Comparison of ENCODE assay signal across 22 cellular contexts in the genomic region with DNA sequence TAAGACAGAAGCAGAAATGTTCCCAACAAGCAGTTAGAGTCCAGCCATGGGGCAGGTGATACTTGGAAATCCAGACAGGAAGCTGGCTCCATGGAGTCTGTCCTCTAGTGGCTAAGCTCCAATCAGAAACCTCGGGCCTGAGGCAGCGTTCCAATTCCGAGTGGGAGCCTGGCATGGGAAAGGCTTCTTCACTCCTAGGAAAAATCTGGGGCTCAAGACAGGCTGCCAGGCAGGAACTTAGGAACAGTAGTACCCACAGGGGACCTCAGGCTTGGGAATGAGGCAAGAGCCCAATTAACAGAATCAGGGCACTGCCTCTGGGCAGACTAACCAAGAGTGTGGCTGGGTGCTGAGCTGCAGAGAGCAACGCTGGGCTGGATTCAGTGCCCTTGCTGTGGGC. TPM values are rescaled to one million over a fixed set of nuclear protein-coding genes. Genes with fewer than 3 reads are reported as not detected.
DNase-seq lines count a peak whose midpoint lies in the region; ATAC-seq and TF ChIP-seq lines count a peak whose summit lies in the region.
"Had no signal": no experiment of that assay in that cellular context is flagged by ENCODE, and none has a peak within 500 bp of the region (broad histone marks: within the 10 kb centered on the region; RNA-seq: fewer than 3 reads in every experiment).

No MANE protein-coding gene starts in this region.

- TF ChIP-seq CTCF in A673 (conservative IDR thresholded peaks at IDR 0.05; ENCODE audit: low read depth, low read length) = no peak

- POLR2A ChIA-PET in A673 (lab: Charles Lee; ENCODE audit: low non-redundant PET) = interaction anchor here (0.5 kb wide), 1 partner anchor 278 kb away, joined by 3 read pairs; no protein-coding TSS in a partner anchor

- ATAC-seq in HG02938 (IDR thresholded peaks at IDR 0.05; ENCODE audit: unreplicated experiment) (no peak), GM18498 (IDR thresholded peaks at IDR 0.05; ENCODE audit: unreplicated experiment) (no peak)
- ATAC-seq: pancreas, T-helper 17 cell had no signal

- no peak overlapping the region for H3K4me3 ChIP-seq in A673 (ENCODE audit: low read depth, low read length, poor library complexity, severe bottlenecking)
- H3K4me3 ChIP-seq: BLaER1, pancreas, skin epidermis had no signal

- DNase-seq in NCI-H1092 treated with DMSO at 0.1 percent for 48 hours (lab: John Stamatoyannopoulos, UW) = peak; percentile 82
- DNase-seq in NCI-H2196 (lab: John Stamatoyannopoulos, UW; ENCODE audit: unreplicated experiment) = peak; percentile 70
- DNase-seq in head of caudate nucleus = peak in 33 of 42 donors; percentile 6 to 76 (median 42)
- DNase-seq in putamen (ENCODE audit: low spot score) = peak; percentile 56
- DNase-seq in A673 (ENCODE audit: low spot score) = no peak
- DNase-seq: activated CD4-positive, alpha-beta memory T cell treated with anti-CD3 and anti-CD28 coated beads, Interleukin-2, amount 10 ng/mL, durations not matched to agents 7 days and 5 days; activated naive CD4-positive, alpha-beta T cell treated with anti-CD3 and anti-CD28 coated beads, Interleukin-2, amount 50 U/mL, for 16 hours; activated T-cell treated with anti-CD3 and anti-CD28 coated beads, Interleukin-2, amount 50 U/mL, for 48 hours; Kasumi-1; NCI-H1436; NCI-H510A; pancreas; SIG-M5; stimulated activated CD4-positive, alpha-beta T cell treated with anti-CD3 and anti-CD28 coated beads, Interleukin-2, amount 100 ng/mL, for 48 hours; T-helper 17 cell had no signal

- no peaks in the 10 kb centered on the region for H3K27me3 ChIP-seq in A673 (replicated peaks; ENCODE audit: insufficient read depth, low read depth, low read length, poor library complexity)
- H3K27me3 ChIP-seq: BLaER1, pancreas had no signal

- no TSS peak for BruUV-seq in A673 (replicated peaks; lab: Mats Ljungman, UMichigan)

- CTCF ChIA-PET in A673 (lab: Charles Lee) = no interaction called here

- H3K27ac ChIP-seq in A673 (ENCODE audit: low read depth, low read length, poor library complexity, severe bottlenecking) = no peak overlapping the region
- H3K27ac ChIP-seq: BLaER1, pancreas, skin epidermis, VCaP had no signal

- no peaks in the 10 kb centered on the region for H3K9me3 ChIP-seq in A673 (ENCODE audit: low read depth, low read length, poor library complexity, severe bottlenecking)
- H3K9me3 ChIP-seq: BLaER1, pancreas had no signal

- no peaks in the 10 kb centered on the region for H3K36me3 ChIP-seq in A673 (ENCODE audit: insufficient read depth, low read length, poor library complexity, severe bottlenecking)
- H3K36me3 ChIP-seq: BLaER1, pancreas had no signal

- intact Hi-C loops in head of caudate nucleus (cut with DNase I) (loop anchor here (10.0 kb wide), 1 partner anchor 96 kb away; no protein-coding TSS in a partner anchor), A673 (cut with micrococcal nuclease; ENCODE audit: unreplicated experiment) (loop anchor here (10.0 kb wide), 1 partner anchor 1096 kb away; no protein-coding TSS in a partner anchor)

- H3K4me1 ChIP-seq in A673 (ENCODE audit: insufficient read depth, low read length, poor library complexity, severe bottlenecking) = no peaks in the 10 kb centered on the region
- H3K4me1 ChIP-seq: BLaER1 had no signal

RNA-seq across cellular contexts. Expression of gene ATP13A4, which starts 6.2 kb away (rescaled TPM):
- total RNA-seq in A673 (2021) = not detected in 2 replicates
- total RNA-seq: endothelial cell of umbilical vein, fibroblast of villous mesenchyme had no signal

RNA-seq across cellular contexts. Expression of gene OPA1, which starts 32.1 kb away (rescaled TPM):
- total RNA-seq in A673 (2021) = 84.4 and 92.1 TPM in 2 replicates
